ENCODE assay signal across 23 cellular contexts in the genomic region with DNA sequence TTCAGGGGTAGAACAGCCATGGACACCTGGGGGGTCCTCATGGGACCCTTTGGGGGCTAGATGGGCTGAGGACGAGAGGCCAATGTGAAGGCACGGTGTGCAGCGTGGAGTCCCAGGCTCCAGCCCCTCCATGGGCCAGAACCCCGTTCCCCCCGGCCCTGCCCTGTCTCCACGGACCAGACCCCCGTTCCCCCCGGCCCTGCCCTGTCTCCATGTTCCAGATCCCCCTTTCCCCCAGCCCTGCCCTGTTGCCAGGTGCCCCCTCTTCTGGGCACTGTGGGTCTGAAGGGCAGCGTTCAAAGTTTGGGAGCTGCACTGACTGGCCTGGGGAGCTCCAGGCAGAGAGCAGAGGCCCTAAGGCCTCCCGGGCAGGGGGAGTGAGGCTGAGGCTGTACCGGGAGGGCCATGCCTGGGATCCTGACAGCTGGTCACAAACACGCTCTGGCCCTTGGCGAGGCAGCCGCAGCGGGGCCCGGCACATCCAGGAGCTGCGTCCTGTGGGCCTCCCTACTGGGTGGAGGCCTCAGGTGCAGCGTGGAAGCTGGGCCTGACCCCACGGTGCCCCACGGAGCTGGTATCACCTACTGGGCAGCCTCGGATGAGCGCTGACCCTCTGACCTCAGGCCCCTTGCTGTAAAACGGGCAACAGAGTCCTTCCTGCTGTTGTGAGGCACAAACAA. TPM values are rescaled to one million over a fixed set of nuclear protein-coding genes. Genes with fewer than 3 reads are reported as not detected.
"Had no signal": no experiment of that assay in that cellular context is flagged by ENCODE, and none has a peak within 500 bp of the region (broad histone marks: within the 10 kb centered on the region; RNA-seq: fewer than 3 reads in every experiment).

No MANE protein-coding gene starts in this region.

- DNase-seq: IMR-90, Karpas-422, KG1, MG63, NCI-H1092, NCI-H1105 treated with DMSO at 0.1 percent for 48 hours, NCI-H1417 treated with DMSO at 0.1 percent for 48 hours, NCI-H146, NCI-H1694 treated with DMSO at 0.1 percent for 48 hours, NCI-H1930, NCI-H2081, NCI-H2107, NCI-H226, NCI-H446, NCI-H510A, NCI-H524 treated with DMSO at 0.1 percent for 48 hours, NCI-H69, NCI-H774, PC-3, SHP77, SK-N-SH had no signal

- H3K36me3 ChIP-seq: MG63 had no signal

- H3K9ac ChIP-seq: SK-N-SH had no signal

- H3K4me3 ChIP-seq: MG63 had no signal

- H3K9me3 ChIP-seq: MG63, SK-N-SH had no signal

- ATAC-seq: HepG2 had no signal

- FAIRE-seq: HepG2 had no signal

RNA-seq across cellular contexts. Expression of a gene that starts 28.7 kb away (rescaled TPM):
- total RNA-seq: IMR-90, PC-3, SK-MEL-5 had no signal
